ENCODE assay signal across 9 cellular contexts in the genomic region with DNA sequence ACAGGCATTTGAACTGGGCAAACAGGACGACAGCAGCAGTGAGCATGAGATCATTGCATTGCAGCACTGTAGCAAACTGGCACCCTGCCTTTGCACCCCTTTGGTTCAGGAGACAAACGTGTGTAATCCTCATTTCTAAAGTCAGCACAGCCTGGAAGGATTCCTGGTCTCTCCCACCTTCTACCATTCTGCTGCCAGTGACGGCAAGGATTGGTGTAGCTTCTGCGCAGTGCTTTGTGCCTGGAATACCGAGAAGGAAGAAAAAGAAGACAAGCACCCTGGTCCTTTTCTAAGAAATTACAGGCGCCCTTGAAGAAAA.
DNase-seq lines count a peak whose midpoint lies in the region; ATAC-seq and TF ChIP-seq lines count a peak whose summit lies in the region.
"Had no signal": no experiment of that assay in that cellular context is flagged by ENCODE, and none has a peak within 500 bp of the region (broad histone marks: within the 10 kb centered on the region; RNA-seq: fewer than 3 reads in every experiment).

No MANE protein-coding gene starts in this region.

- DNase-seq in MG63 (peak; percentile 96), mammary epithelial cell (peak; percentile 67), tibial nerve (ENCODE audit: low spot score in 2 of 2) (peak; percentile 74 to 82), RPMI8226 (no peak), Caco-2 (no peak), activated gamma-delta T cell (lab: John Stamatoyannopoulos, UW) (no peak)
- DNase-seq: activated CD4-positive, alpha-beta T cell treated with anti-CD3 and anti-CD28 coated beads for 4 hours had no signal

- peak overlapping the region; percentile 90 for H3K4me2 ChIP-seq in mammary epithelial cell (ENCODE audit: insufficient read depth, low read depth, low read length)

- in situ Hi-C loops in mammary epithelial cell (cut with MboI; ENCODE audit: low sequenced_read_pairs in 2 of 2) = loop anchor here in 1 of 2 donors (5.0 kb wide), 1 partner anchor 52 kb away; no protein-coding TSS in a partner anchor

- H3K4me3 Mint-ChIP-seq in Caco-2 (ENCODE audit: unreplicated experiment) = no peak overlapping the region

- H3K27ac Mint-ChIP-seq in Caco-2 (ENCODE audit: unreplicated experiment) = no peak overlapping the region

- H3K9me3 ChIP-seq in MG63 (peaks cover 7% of the 10 kb centered on the region), mammary epithelial cell (replicated peaks; ENCODE audit: insufficient read depth, low read length) (no peaks in the 10 kb centered on the region), tibial nerve (no peaks in the 10 kb centered on the region), Caco-2 (no peaks in the 10 kb centered on the region)

- H3K36me3 ChIP-seq in MG63 (peaks cover 18% of the 10 kb centered on the region), mammary epithelial cell (ENCODE audit: insufficient read depth, low read length) (no peaks in the 10 kb centered on the region), tibial nerve (no peaks in the 10 kb centered on the region), Caco-2 (ENCODE audit: control insufficient read depth, insufficient read depth, low read length) (no peaks in the 10 kb centered on the region)

- no peak for TF ChIP-seq CTCF in mammary epithelial cell (conservative IDR thresholded peaks at IDR 0.05 in 1 of 2, IDR thresholded peaks at IDR 0.05 in 1 of 2; ENCODE audit: extremely low read depth in 1 of 2, insufficient read depth in 1 of 2, low read depth in 1 of 2, low read length in 2 of 2)
- no peak for TF ChIP-seq CTCF in tibial nerve (IDR thresholded peaks at IDR 0.05)
- no peak for TF ChIP-seq CTCF in Caco-2 (IDR thresholded peaks at IDR 0.05; ENCODE audit: insufficient read depth in 1 of 2, low read depth in 1 of 2, low read length in 1 of 2, severe bottlenecking in 1 of 2, unreplicated experiment in 1 of 2)

- H3K4me3 ChIP-seq in MG63 (peak overlapping the region; percentile 56), mammary epithelial cell (replicated peaks in 1 of 3; ENCODE audit: insufficient read depth in 1 of 3, low read depth in 2 of 3, low read length in 3 of 3) (peak overlapping the region; percentile 31 to 85 (median 43)), tibial nerve (peak overlapping the region; percentile 37 to 56 (median 38)), Caco-2 (ENCODE audit: low read depth, low read length) (no peak overlapping the region)

- dilution Hi-C loops in mammary epithelial cell (cut with HindIII; ENCODE audit: low sequenced_read_pairs) = no loop called here

- CTCF ChIA-PET in mammary epithelial cell (lab: Charles Lee; ENCODE audit: low non-redundant PET) = no interaction called here
- CTCF ChIA-PET in Caco-2 (lab: Charles Lee) = no interaction called here

- H3K27ac ChIP-seq in mammary epithelial cell (ENCODE audit: insufficient read depth, low read depth, low read length) (peak overlapping the region; percentile 92), layer of hippocampus (ENCODE audit: low read depth, low read length) (peak overlapping the region; percentile 74), tibial nerve (peak overlapping the region; percentile 77 to 91 (median 90))

- no peaks in the 10 kb centered on the region for H4K20me1 ChIP-seq in mammary epithelial cell (ENCODE audit: insufficient read depth, low read length)

- peaks cover 3% of the 10 kb centered on the region for H3K4me1 ChIP-seq in mammary epithelial cell (ENCODE audit: insufficient read depth, low read length)
- peaks cover 0 to 26% (median 0%) of the 10 kb centered on the region in 4 donors for H3K4me1 ChIP-seq in tibial nerve
- H3K4me1 ChIP-seq in Caco-2 = no peaks in the 10 kb centered on the region

- no peaks in the 10 kb centered on the region for H3K9me3 Mint-ChIP-seq in Caco-2 (ENCODE audit: unreplicated experiment)

- no TSS peak for BruUV-seq in mammary epithelial cell (replicated peaks; lab: Mats Ljungman, UMichigan)
- no TSS peak for BruUV-seq in Caco-2 (replicated peaks; lab: Mats Ljungman, UMichigan)

- POLR2A ChIA-PET in Caco-2 (lab: Charles Lee) = no interaction called here

- 2% methylated on average over 4 of the region's 6 CpGs for WGBS in mammary epithelial cell (ENCODE audit: low coverage, missing lambda C conversion rate)
- WGBS in tibial nerve, 2 donors = 3 to 15% methylated on average over 6 of the region's 6 CpGs

- no peak for ATAC-seq in GM18873 (IDR thresholded peaks at IDR 0.05; ENCODE audit: low FRiP score, unreplicated experiment)

- intact Hi-C loops in mammary epithelial cell (cut with micrococcal nuclease) = loop anchor here (5.0 kb wide), 2 partner anchors 37 to 228 kb away; no protein-coding TSS in a partner anchor
- intact Hi-C loops in Caco-2 (cut with micrococcal nuclease; ENCODE audit: unreplicated experiment) = no loop called here

- no peaks in the 10 kb centered on the region for H3K79me2 ChIP-seq in mammary epithelial cell (ENCODE audit: insufficient read depth, low read length)

- H3K27me3 ChIP-seq in MG63 = no peaks in the 10 kb centered on the region
- no peaks in the 10 kb centered on the region for H3K27me3 ChIP-seq in mammary epithelial cell (ENCODE audit: insufficient read depth, low read length)
- H3K27me3 ChIP-seq in layer of hippocampus (ENCODE audit: control insufficient read depth, insufficient read depth, low read length) = no peaks in the 10 kb centered on the region
- no peaks in the 10 kb centered on the region for H3K27me3 ChIP-seq in tibial nerve
- no peaks in the 10 kb centered on the region for H3K27me3 ChIP-seq in Caco-2 (replicated peaks; ENCODE audit: control insufficient read depth, insufficient read depth, low read length)

- no peaks in the 10 kb centered on the region for H3K36me3 Mint-ChIP-seq in Caco-2 (ENCODE audit: insufficient read depth, unreplicated experiment)

- peaks cover 6% of the 10 kb centered on the region for H3K4me1 Mint-ChIP-seq in Caco-2 (ENCODE audit: low read depth, unreplicated experiment)

- H3K9ac ChIP-seq in mammary epithelial cell (ENCODE audit: insufficient read depth, low read length) = peak overlapping the region; percentile 37

- H2AFZ ChIP-seq in mammary epithelial cell (ENCODE audit: low read depth, low read length) = peak overlapping the region; percentile 82

- TF ChIP-seq EP300 in tibial nerve (IDR thresholded peaks at IDR 0.05) = peak in 1 of 2 donors; percentile 58

- peak in 1 of 2 donors; percentile 30 for TF ChIP-seq POLR2A in tibial nerve (IDR thresholded peaks at IDR 0.05)

- H3K27me3 Mint-ChIP-seq in Caco-2 (ENCODE audit: insufficient read depth, unreplicated experiment) = peaks cover 16% of the 10 kb centered on the region

Comparison
In these comparisons a context has a peak if more than half of its experiments do, and no peak if none do; other contexts are left out.
1. DNase-seq: peak in MG63 (single experiment), mammary epithelial cell (single experiment) and tibial nerve (2 of 2); none in RPMI8226 (single experiment), Caco-2 (0 of 2) and activated gamma-delta T cell (single experiment).
2. Peak in every context shown above with its lines, with median percentiles within 50 percentile points of each other: H3K27ac ChIP-seq.